16 cellular contexts compared by ENCODE assay signal in genomic region chr5:6404129-6404528, GRCh38. TPM values are rescaled to one million over a fixed set of nuclear protein-coding genes. Genes with fewer than 3 reads are reported as not detected.
DNase-seq lines count a peak whose midpoint lies in the region; ATAC-seq, FAIRE-seq and TF ChIP-seq lines count a peak whose summit lies in the region.
"Had no signal": no experiment of that assay in that cellular context is flagged by ENCODE, and none has a peak within 500 bp of the region (broad histone marks: within the 10 kb centered on the region; RNA-seq: fewer than 3 reads in every experiment).

No MANE protein-coding gene starts in this region.

- ATAC-seq in GM19025 (IDR thresholded peaks at IDR 0.05; ENCODE audit: low read depth, unreplicated experiment), result peak; percentile 67
- peak; percentile 52 for ATAC-seq in HG03045 (IDR thresholded peaks at IDR 0.05; ENCODE audit: unreplicated experiment)
- ATAC-seq in activated CD8-positive, alpha-beta memory T cell treated with anti-CD3 and anti-CD28 coated beads, Interleukin-2, amount 10 ng/mL, durations not matched to agents 7 days and 5 days, result no peak
- ATAC-seq: heart right ventricle; left cardiac atrium; naive thymus-derived CD4-positive, alpha-beta T cell; stimulated activated naive B cell treated with anti-CD40 and anti-IgM and Interleukin-4, amounts not matched to agents 10 μg/mL and 1 μg/mL and 100 μg/mL, for 72 hours had no signal

- DNase-seq in AG20443 (ENCODE audit: low spot score) (peak; percentile 83), choroid plexus epithelial cell (ENCODE audit: low read depth) (peak; percentile 2), H54 (ENCODE audit: insufficient read length, low spot score) (no peak), NCI-H1694 (lab: John Stamatoyannopoulos, UW) (no peak), ACHN (no peak)
- no peak for DNase-seq in activated CD8-positive, alpha-beta memory T cell treated with anti-CD3 and anti-CD28 coated beads, Interleukin-2, amount 10 ng/mL, durations not matched to agents 7 days and 5 days
- DNase-seq: activated naive CD4-positive, alpha-beta T cell treated with Interleukin-2 at 50 U/mL for 16 hours; heart right ventricle; left cardiac atrium; naive thymus-derived CD4-positive, alpha-beta T cell; stimulated activated CD4-positive, alpha-beta T cell treated with anti-CD3 and anti-CD28 coated beads, Interleukin-2, amount 100 ng/mL, for 48 hours; stimulated activated naive B cell treated with anti-CD40 and anti-IgM and Interleukin-4, amounts not matched to agents 10 μg/mL and 1 μg/mL and 100 μg/mL, for 72 hours had no signal

- no peak for FAIRE-seq in H54 (lab: Jason Lieb, UNC)

- H3K36me3 Mint-ChIP-seq in activated CD8-positive, alpha-beta memory T cell treated with anti-CD3 and anti-CD28 coated beads, Interleukin-2, amount 10 ng/mL, durations not matched to agents 7 days and 5 days, result no peaks in the 10 kb centered on the region
- H3K36me3 Mint-ChIP-seq: naive thymus-derived CD4-positive, alpha-beta T cell; stimulated activated naive B cell treated with anti-CD40 and anti-IgM and Interleukin-4, amounts not matched to agents 10 μg/mL and 1 μg/mL and 100 μg/mL, for 72 hours had no signal

- H3K4me1 Mint-ChIP-seq in activated CD8-positive, alpha-beta memory T cell treated with anti-CD3 and anti-CD28 coated beads, Interleukin-2, amount 10 ng/mL, durations not matched to agents 7 days and 5 days, result peaks cover 3% of the 10 kb centered on the region
- H3K4me1 Mint-ChIP-seq: stimulated activated naive B cell treated with anti-CD40 and anti-IgM and Interleukin-4, amounts not matched to agents 10 μg/mL and 1 μg/mL and 100 μg/mL, for 72 hours had no signal

- H3K4me3 ChIP-seq in choroid plexus epithelial cell (ENCODE audit: low read depth, low read length), result no peak overlapping the region
- H3K4me3 ChIP-seq: cardiac muscle cell, heart right ventricle had no signal

- no peak for TF ChIP-seq POLR2A in H54 (IDR thresholded peaks at IDR 0.05; ENCODE audit: low read depth, low read length)

- peaks cover 22% of the 10 kb centered on the region for H3K27me3 Mint-ChIP-seq in activated CD8-positive, alpha-beta memory T cell treated with anti-CD3 and anti-CD28 coated beads, Interleukin-2, amount 10 ng/mL, durations not matched to agents 7 days and 5 days

- CTCF ChIA-PET in activated CD8-positive, alpha-beta memory T cell treated with anti-CD3 and anti-CD28 coated beads, Interleukin-2, amount 10 ng/mL, durations not matched to agents 7 days and 5 days (lab: Charles Lee), result no interaction called here

- in situ Hi-C loops in ACHN (cut with HindIII; ENCODE audit: low pct_ligation_motif_present, low pct_unique_long_range_greater_than_20kb, low sequenced_read_pairs), result no loop called here

- TF ChIP-seq CTCF in choroid plexus epithelial cell (conservative IDR thresholded peaks at IDR 0.05; ENCODE audit: low read depth, low read length), result no peak

- no peak overlapping the region for H3K4me3 Mint-ChIP-seq in activated CD8-positive, alpha-beta memory T cell treated with anti-CD3 and anti-CD28 coated beads, Interleukin-2, amount 10 ng/mL, durations not matched to agents 7 days and 5 days
- H3K4me3 Mint-ChIP-seq: naive thymus-derived CD4-positive, alpha-beta T cell; stimulated activated naive B cell treated with anti-CD40 and anti-IgM and Interleukin-4, amounts not matched to agents 10 μg/mL and 1 μg/mL and 100 μg/mL, for 72 hours had no signal

- no peaks in the 10 kb centered on the region for H3K9me3 Mint-ChIP-seq in activated CD8-positive, alpha-beta memory T cell treated with anti-CD3 and anti-CD28 coated beads, Interleukin-2, amount 10 ng/mL, durations not matched to agents 7 days and 5 days (ENCODE audit: low read depth)
- H3K9me3 Mint-ChIP-seq: stimulated activated naive B cell treated with anti-CD40 and anti-IgM and Interleukin-4, amounts not matched to agents 10 μg/mL and 1 μg/mL and 100 μg/mL, for 72 hours had no signal

- H3K27ac Mint-ChIP-seq in activated CD8-positive, alpha-beta memory T cell treated with anti-CD3 and anti-CD28 coated beads, Interleukin-2, amount 10 ng/mL, durations not matched to agents 7 days and 5 days, result no peak overlapping the region
- H3K27ac Mint-ChIP-seq: naive thymus-derived CD4-positive, alpha-beta T cell; stimulated activated naive B cell treated with anti-CD40 and anti-IgM and Interleukin-4, amounts not matched to agents 10 μg/mL and 1 μg/mL and 100 μg/mL, for 72 hours had no signal

RNA-seq across cellular contexts. Expression of gene MED10, which starts 25.8 kb away (rescaled TPM):
- total RNA-seq in activated CD8-positive, alpha-beta memory T cell treated with anti-CD3 and anti-CD28 coated beads, Interleukin-2, amount 10 ng/mL, durations not matched to agents 7 days and 5 days, result 10 to 100 TPM; 41.2 to 48.4 TPM

RNA-seq across cellular contexts. Expression of gene UBE2QL1, which starts 44.5 kb away (rescaled TPM):
- total RNA-seq in activated CD8-positive, alpha-beta memory T cell treated with anti-CD3 and anti-CD28 coated beads, Interleukin-2, amount 10 ng/mL, durations not matched to agents 7 days and 5 days, result under 1 TPM in 1 of 2 experiments, not detected in 1; 0.35 TPM
- total RNA-seq: renal cortical epithelial cell had no signal

Comparison
In these comparisons a context has a peak if more than half of its experiments do, and no peak if none do; other contexts are left out.
1. DNase-seq: peak in AG20443 (single experiment) and choroid plexus epithelial cell (single experiment); none in activated CD8-positive, alpha-beta memory T cell treated with anti-CD3 and anti-CD28 coated beads, Interleukin-2, amount 10 ng/mL, durations not matched to agents 7 days and 5 days (single experiment), H54 (single experiment), NCI-H1694 (single experiment) and ACHN (single experiment).